In the genomic region with DNA sequence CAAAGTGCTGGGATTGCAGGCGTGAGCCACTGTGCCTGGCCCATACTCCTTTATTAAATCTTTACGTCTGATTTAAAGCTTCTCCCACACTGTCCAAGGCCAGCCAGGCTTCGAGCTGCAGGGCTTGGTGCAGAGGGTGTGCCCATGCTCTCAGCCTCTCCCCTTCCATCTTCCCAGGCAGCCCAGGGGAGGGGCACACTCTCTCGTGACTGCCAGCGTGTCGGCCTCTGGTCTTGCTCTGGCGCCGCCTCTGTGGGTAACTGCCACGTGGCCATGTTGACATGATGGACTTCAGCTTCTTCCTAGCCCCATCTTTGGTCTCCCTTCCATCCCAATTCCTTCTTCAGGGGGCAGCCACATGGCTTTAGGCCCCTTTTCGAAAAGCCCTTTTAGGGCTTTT, we compare ENCODE assay signal across 13 cellular contexts.
"Had no signal": no experiment of that assay in that cellular context is flagged by ENCODE, and none has a peak within 500 bp of the region (broad histone marks: within the 10 kb centered on the region; RNA-seq: fewer than 3 reads in every experiment).

No MANE protein-coding gene starts in this region.

- ATAC-seq: activated naive CD4-positive, alpha-beta T cell treated with anti-CD3 and anti-CD28 coated beads, Interleukin-2, amount 50 U/mL, for 72 hours; activated T-cell treated with anti-CD3 and anti-CD28 coated beads, Interleukin-2, amount 50 U/mL, for 72 hours; left lobe of liver; natural killer cell had no signal

- DNase-seq: activated CD4-positive, alpha-beta T cell treated with anti-CD3 and anti-CD28 coated beads, Interleukin-2, amount 10 ng/mL, durations not matched to agents 7 days and 5 days; activated CD4-positive, CD25-positive, alpha-beta regulatory T cell; activated CD8-positive, alpha-beta memory T cell treated with anti-CD3 and anti-CD28 coated beads, Interleukin-2, amount 50 U/mL, for 48 hours; activated gamma-delta T cell; activated T-cell treated with anti-CD3 and anti-CD28 coated beads, Interleukin-2, amount 50 U/mL, for 72 hours; effector memory CD4-positive, alpha-beta T cell; mesenchymal stem cell; natural killer cell had no signal

- H3K4me3 Mint-ChIP-seq: activated CD4-positive, alpha-beta T cell treated with anti-CD3 and anti-CD28 coated beads, Interleukin-2, amount 10 ng/mL, durations not matched to agents 7 days and 5 days; activated T-cell treated with anti-CD3 and anti-CD28 coated beads, Interleukin-2, amount 50 U/mL, for 72 hours; natural killer cell; stimulated activated naive CD8-positive, alpha-beta T cell treated with anti-CD3 and anti-CD28 coated beads, Interleukin-15, Interleukin-2, amounts not matched to agents 100 ng/mL and 50 ng/mL, for 24 hours; T-helper 2 cell treated with Interferon-gamma antibody and Interleukin-4, amounts not matched to agents 5 μg/mL and 100 μg/mL, for 36 hours had no signal

- H3K9me3 Mint-ChIP-seq: activated CD4-positive, alpha-beta T cell treated with anti-CD3 and anti-CD28 coated beads, Interleukin-2, amount 10 ng/mL, durations not matched to agents 7 days and 5 days; activated naive CD4-positive, alpha-beta T cell treated with anti-CD3 and anti-CD28 coated beads, Interleukin-2, amount 50 U/mL, for 72 hours; activated T-cell treated with anti-CD3 and anti-CD28 coated beads, Interleukin-2, amount 50 U/mL, for 72 hours; natural killer cell; stimulated activated naive CD8-positive, alpha-beta T cell treated with anti-CD3 and anti-CD28 coated beads, Interleukin-15, Interleukin-2, amounts not matched to agents 100 ng/mL and 50 ng/mL, for 24 hours; T-helper 2 cell treated with Interferon-gamma antibody and Interleukin-4, amounts not matched to agents 5 μg/mL and 100 μg/mL, for 36 hours had no signal

- H3K36me3 Mint-ChIP-seq: natural killer cell had no signal

- H3K27ac Mint-ChIP-seq: activated CD4-positive, alpha-beta T cell treated with anti-CD3 and anti-CD28 coated beads, Interleukin-2, amount 10 ng/mL, durations not matched to agents 7 days and 5 days; activated naive CD4-positive, alpha-beta T cell treated with anti-CD3 and anti-CD28 coated beads, Interleukin-2, amount 50 U/mL, for 72 hours; activated T-cell treated with anti-CD3 and anti-CD28 coated beads, Interleukin-2, amount 50 U/mL, for 72 hours; natural killer cell; progenitor cell of endocrine pancreas; stimulated activated naive CD8-positive, alpha-beta T cell treated with anti-CD3 and anti-CD28 coated beads, Interleukin-15, Interleukin-2, amounts not matched to agents 100 ng/mL and 50 ng/mL, for 24 hours; T-helper 2 cell treated with Interferon-gamma antibody and Interleukin-4, amounts not matched to agents 5 μg/mL and 100 μg/mL, for 36 hours had no signal
